ENCODE assay signal across 19 cellular contexts in genomic region chr5:38535845-38536244, GRCh38. TPM values are rescaled to one million over a fixed set of nuclear protein-coding genes. Genes with fewer than 3 reads are reported as not detected.
"Had no signal": no experiment of that assay in that cellular context is flagged by ENCODE, and none has a peak within 500 bp of the region (broad histone marks: within the 10 kb centered on the region; RNA-seq: fewer than 3 reads in every experiment).

No MANE protein-coding gene starts in this region.

- H3K9me3 ChIP-seq: esophagus muscularis mucosa, gastroesophageal sphincter, lower lobe of right lung, pancreas had no signal

- H3K4me3 ChIP-seq: esophagus muscularis mucosa, gastroesophageal sphincter, left ventricle myocardium inferior, lower lobe of right lung, pancreas, skin epidermis had no signal

- H3K27ac Mint-ChIP-seq: memory B cell; natural killer cell treated with Interleukin-12 subunit alpha and Interleukin-12 subunit beta and Interleukin-15 and Interleukin-18, amount 100 ng/mL, for 72 hours; progenitor cell of endocrine pancreas had no signal

- H3K9me3 Mint-ChIP-seq: memory B cell; natural killer cell treated with Interleukin-12 subunit alpha and Interleukin-12 subunit beta and Interleukin-15 and Interleukin-18, amount 100 ng/mL, for 72 hours had no signal

- H3K36me3 ChIP-seq: esophagus muscularis mucosa, gastroesophageal sphincter, left ventricle myocardium inferior, lower lobe of right lung, pancreas had no signal

- DNase-seq: effector memory CD4-positive, alpha-beta T cell; kidney; left cardiac atrium; left ventricle myocardium inferior; lower lobe of right lung; midbrain; occipital lobe; pancreas; stimulated activated CD4-positive, alpha-beta T cell treated with anti-CD3 and anti-CD28 coated beads, Interleukin-2, amount 100 ng/mL, for 24 hours; stimulated activated CD4-positive, alpha-beta T cell treated with anti-CD3 and anti-CD28 coated beads, Interleukin-4, amount 100 ng/mL, for 4 hours; stimulated activated naive CD4-positive, alpha-beta T cell had no signal

- H3K4me3 Mint-ChIP-seq: memory B cell; natural killer cell treated with Interleukin-12 subunit alpha and Interleukin-12 subunit beta and Interleukin-15 and Interleukin-18, amount 100 ng/mL, for 72 hours had no signal

- H3K27me3 Mint-ChIP-seq: progenitor cell of endocrine pancreas had no signal

- H3K27ac ChIP-seq: epithelial cell of prostate, esophagus muscularis mucosa, gastroesophageal sphincter, left ventricle myocardium inferior, lower lobe of right lung, pancreas, skin epidermis had no signal

- H3K36me3 Mint-ChIP-seq: memory B cell; natural killer cell treated with Interleukin-12 subunit alpha and Interleukin-12 subunit beta and Interleukin-15 and Interleukin-18, amount 100 ng/mL, for 72 hours had no signal

- H3K27me3 ChIP-seq: esophagus muscularis mucosa, gastroesophageal sphincter, pancreas had no signal

- ATAC-seq: gastroesophageal sphincter, left cardiac atrium, sciatic nerve had no signal

- H3K4me1 Mint-ChIP-seq: memory B cell had no signal

RNA-seq across cellular contexts. Expression of gene LIFR, which starts 20.6 kb away (rescaled TPM):
- total RNA-seq: natural killer cell treated with Interleukin-12 subunit alpha and Interleukin-12 subunit beta and Interleukin-15 and Interleukin-18, amount 100 ng/mL, for 72 hours had no signal
